ENCODE assay signal across 1 cellular context in genomic region chr2:55483723-55484499, GRCh38.
TF ChIP-seq lines count a peak whose summit lies in the region.

No MANE protein-coding gene starts in this region.

TF ChIP-seq in HepG2, 621 proteins besides CTCF, POLR2A, EP300 and RAD21 (continued from another document):
- TF ChIP-seq HNRNPK (IDR thresholded peaks at IDR 0.05; ENCODE audit: low read depth, low read length, poor library complexity, severe bottlenecking) (peak; percentile 99), PCBP1 (IDR thresholded peaks at IDR 0.05; ENCODE audit: borderline replicate concordance, low read depth, low read length) (peak; percentile 98)
